In genomic region chr2:234368861-234369261, GRCh38 we compare ENCODE assay signal across 8 cellular contexts.
DNase-seq lines count a peak whose midpoint lies in the region; ATAC-seq, FAIRE-seq and TF ChIP-seq lines count a peak whose summit lies in the region.

No MANE protein-coding gene starts in this region.

- no peak for TF ChIP-seq CTCF in GM23338 (conservative IDR thresholded peaks at IDR 0.05; ENCODE audit: low read depth in 2 of 2)
- no peak for TF ChIP-seq CTCF in MCF 10A (IDR thresholded peaks at IDR 0.05; ENCODE audit: unreplicated experiment)
- no peak for TF ChIP-seq CTCF in gastrocnemius medialis (IDR thresholded peaks at IDR 0.05 in 4 of 5, conservative IDR thresholded peaks at IDR 0.05 in 1 of 5)
- no peak for TF ChIP-seq CTCF in HepG2 (CRISPR knock-in tag; IDR thresholded peaks at IDR 0.05)

- H3K27ac Mint-ChIP-seq in GM23338 (no peak overlapping the region), T-cell (peak overlapping the region; percentile 94 to 96), MCF 10A (ENCODE audit: low read depth, unreplicated experiment) (peak overlapping the region; percentile 28)

- no peak for TF ChIP-seq RAD21 in HepG2 (CRISPR knock-in tag; IDR thresholded peaks at IDR 0.05)

- DNase-seq in GM23338 (ENCODE audit: low spot score) (no peak), T-cell (peak in 22 of 34 experiments; percentile 7 to 58 (median 28)), MCF 10A (ENCODE audit: unreplicated experiment) (peak; percentile 50), gastrocnemius medialis (peak; percentile 13 to 29), hippocampal formation (lab: John Stamatoyannopoulos, UW) (no peak), HepG2 (ENCODE audit: low spot score) (no peak), NCI-H82 treated with DMSO at 0.1 percent for 48 hours (lab: John Stamatoyannopoulos, UW; ENCODE audit: unreplicated experiment) (no peak), SW 1271 (lab: John Stamatoyannopoulos, UW) (no peak)

- TF ChIP-seq EP300 in HepG2 (IDR thresholded peaks at IDR 0.05; ENCODE audit: low read depth in 2 of 2, low read length in 2 of 2) (no peak), HepG2 (CRISPR knock-in tag; IDR thresholded peaks at IDR 0.05; ENCODE audit: borderline replicate concordance) (no peak)

- ATAC-seq in GM23338 (peak; percentile 80), T-cell (replicated peaks in 1 of 4) (peak; percentile 79 to 93 (median 90)), gastrocnemius medialis (peak; percentile 53 to 86), HepG2 (no peak)

- H3K9me3 ChIP-seq in gastrocnemius medialis, result no peaks in the 10 kb centered on the region
- H3K9me3 ChIP-seq in HepG2 (ENCODE audit: low read length), result no peaks in the 10 kb centered on the region

- H3K27ac ChIP-seq in GM23338 (ENCODE audit: low read depth), result no peak overlapping the region
- H3K27ac ChIP-seq in gastrocnemius medialis, result peak overlapping the region in 1 of 4 donors; percentile 64
- no peak overlapping the region for H3K27ac ChIP-seq in HepG2 (ENCODE audit: extremely low read length, insufficient read depth, low read length)

- H3F3A ChIP-seq in GM23338 (replicated peaks; ENCODE audit: low read depth), result no peaks in the 10 kb centered on the region

- H3K4me3 Mint-ChIP-seq in GM23338 (no peak overlapping the region), T-cell (peak overlapping the region in 1 of 3 donors; percentile 75), MCF 10A (ENCODE audit: unreplicated experiment) (no peak overlapping the region)

- H3K9ac ChIP-seq in HepG2 (ENCODE audit: insufficient read depth, low read depth, low read length), result no peak overlapping the region

- WGBS in HepG2 (ENCODE audit: low lambda C conversion rate), result 0% methylated on average over 1 of the region's 1 CpG

- FAIRE-seq in HepG2 (lab: Jason Lieb, UNC), result no peak

- TF ChIP-seq POLR2A in gastrocnemius medialis (IDR thresholded peaks at IDR 0.05), result no peak
- TF ChIP-seq POLR2A in HepG2 (IDR thresholded peaks at IDR 0.05; ENCODE audit: insufficient read depth in 1 of 2, low read depth in 2 of 2, low read length in 2 of 2), result no peak

- BruUV-seq in MCF 10A (replicated peaks; lab: Mats Ljungman, UMichigan), result no TSS peak
- no TSS peak for BruUV-seq in HepG2 (replicated peaks; lab: Mats Ljungman, UMichigan)

- H3K36me3 ChIP-seq in GM23338 (ENCODE audit: insufficient read depth), result no peaks in the 10 kb centered on the region
- no peaks in the 10 kb centered on the region for H3K36me3 ChIP-seq in gastrocnemius medialis
- no peaks in the 10 kb centered on the region for H3K36me3 ChIP-seq in HepG2 (replicated peaks in 1 of 2; ENCODE audit: control insufficient read depth in 1 of 2, insufficient read depth in 2 of 2, low read length in 2 of 2)

- H3K4me2 ChIP-seq in GM23338 (no peak overlapping the region), HepG2 (ENCODE audit: low read depth, low read length) (no peak overlapping the region)

- H3K79me2 ChIP-seq in GM23338 (replicated peaks; ENCODE audit: insufficient read depth), result no peaks in the 10 kb centered on the region
- no peaks in the 10 kb centered on the region for H3K79me2 ChIP-seq in HepG2 (ENCODE audit: insufficient read depth, low read length)

- in situ Hi-C loops in gastrocnemius medialis (cut with MboI; ENCODE audit: low sequenced_read_pairs in 4 of 4) (no loop called here), HepG2 (cut with HindIII; ENCODE audit: extremely low pct_ligation_motif_present, low pct_unique_long_range_greater_than_20kb) (no loop called here)

- H3K27me3 ChIP-seq in GM23338 (ENCODE audit: insufficient read depth), result no peaks in the 10 kb centered on the region
- no peaks in the 10 kb centered on the region for H3K27me3 ChIP-seq in gastrocnemius medialis
- no peaks in the 10 kb centered on the region for H3K27me3 ChIP-seq in HepG2 (ENCODE audit: control insufficient read depth in 1 of 2, insufficient read depth in 2 of 2, low read length in 2 of 2)

- H3K4me3 ChIP-seq in GM23338 (no peak overlapping the region), gastrocnemius medialis (no peak overlapping the region), HepG2 (replicated peaks in 1 of 3; ENCODE audit: insufficient read depth in 1 of 3, low read depth in 2 of 3, low read length in 3 of 3) (no peak overlapping the region)

- H3K4me1 Mint-ChIP-seq in GM23338 (peaks cover 24% of the 10 kb centered on the region), T-cell (peaks cover 75 to 78% (median 76%) of the 10 kb centered on the region in 3 donors), MCF 10A (ENCODE audit: insufficient read depth, unreplicated experiment) (peaks cover 13% of the 10 kb centered on the region)

- H3K27me3 Mint-ChIP-seq in GM23338 (ENCODE audit: insufficient read depth, low read depth, poor library complexity), result no peaks in the 10 kb centered on the region
- H3K27me3 Mint-ChIP-seq in T-cell, result no peaks in the 10 kb centered on the region
- H3K27me3 Mint-ChIP-seq in MCF 10A (ENCODE audit: insufficient read depth, unreplicated experiment), result no peaks in the 10 kb centered on the region

- H2AFZ ChIP-seq in GM23338, result no peak overlapping the region
- H2AFZ ChIP-seq in HepG2 (ENCODE audit: low read length), result no peak overlapping the region

- H3K36me3 Mint-ChIP-seq in GM23338 (ENCODE audit: low read depth) (no peaks in the 10 kb centered on the region), T-cell (no peaks in the 10 kb centered on the region), MCF 10A (ENCODE audit: insufficient read depth, unreplicated experiment) (no peaks in the 10 kb centered on the region)

- H4K20me1 ChIP-seq in GM23338 (replicated peaks; ENCODE audit: insufficient read depth) (no peaks in the 10 kb centered on the region), HepG2 (ENCODE audit: insufficient read depth, low read length) (no peaks in the 10 kb centered on the region)

- intact Hi-C loops in MCF 10A (cut with micrococcal nuclease), result no loop called here
- intact Hi-C loops in gastrocnemius medialis (cut with DNase I; ENCODE audit: low total_unique reads), result no loop called here
- intact Hi-C loops in HepG2 (cut with micrococcal nuclease; ENCODE audit: unreplicated experiment), result no loop called here

- H3K9me3 Mint-ChIP-seq in GM23338 (no peaks in the 10 kb centered on the region), T-cell (no peaks in the 10 kb centered on the region), MCF 10A (ENCODE audit: unreplicated experiment) (no peaks in the 10 kb centered on the region)

- POLR2A ChIA-PET in T-cell (lab: Charles Lee) (interaction anchor here in 1 of 2 donors (0.6 to 0.8 kb wide), 5 partner anchors 29 to 128 kb away, joined by 3 to 6 read pairs (median 3); partner anchors contain the start of gene ARL4C), MCF 10A (lab: Yijun Ruan, JAX) (interaction anchor here (0.7 to 3.6 kb wide), 12 partner anchors 9 to 128 kb away, joined by 3 to 17 read pairs (median 4); partner anchors contain the start of gene ARL4C), HepG2 (lab: Yijun Ruan, JAX) (interaction anchor here (0.6 kb wide), 1 partner anchor 340 kb away, joined by 3 read pairs; no protein-coding TSS in a partner anchor)

- peaks cover 5% of the 10 kb centered on the region; the same call in 1 of the 2 replicates for H3K9me2 ChIP-seq in GM23338 (ENCODE audit: insufficient read depth)

- CTCF ChIA-PET in T-cell (lab: Charles Lee), result interaction anchor here (0.6 to 1.6 kb wide), 4 partner anchors 86 to 232 kb away, joined by 4 to 6 read pairs (median 5); no protein-coding TSS in a partner anchor
- CTCF ChIA-PET in MCF 10A (lab: Yijun Ruan, JAX), result interaction anchor here (0.6 kb wide), 1 partner anchor 748 kb away, joined by 4 read pairs; no protein-coding TSS in a partner anchor
- CTCF ChIA-PET in HepG2 (lab: Yijun Ruan, JAX; ENCODE audit: low intra/inter-chr PET ratio, low total read pairs), result no interaction called here

- peaks cover 9% of the 10 kb centered on the region for H3K4me1 ChIP-seq in GM23338 (ENCODE audit: insufficient read depth)
- no peaks in the 10 kb centered on the region for H3K4me1 ChIP-seq in gastrocnemius medialis
- peaks cover 6% of the 10 kb centered on the region for H3K4me1 ChIP-seq in HepG2 (ENCODE audit: insufficient read depth, low read length)

TF ChIP-seq in GM23338, 12 proteins besides CTCF, POLR2A, EP300 and RAD21 (continues in another document):
- no peak for TF ChIP-seq EZH2 (IDR thresholded peaks at IDR 0.05; ENCODE audit: low read depth, unreplicated experiment)
- TF ChIP-seq POLR2AphosphoS5 (IDR thresholded peaks at IDR 0.05; ENCODE audit: low read depth), result no peak
- no peak for TF ChIP-seq CREB1 (CRISPR knock-in tag; IDR thresholded peaks at IDR 0.05; ENCODE audit: low read depth)
- no peak for TF ChIP-seq ZNF114 (CRISPR knock-in tag; IDR thresholded peaks at IDR 0.05)
- TF ChIP-seq, protein P1, sequence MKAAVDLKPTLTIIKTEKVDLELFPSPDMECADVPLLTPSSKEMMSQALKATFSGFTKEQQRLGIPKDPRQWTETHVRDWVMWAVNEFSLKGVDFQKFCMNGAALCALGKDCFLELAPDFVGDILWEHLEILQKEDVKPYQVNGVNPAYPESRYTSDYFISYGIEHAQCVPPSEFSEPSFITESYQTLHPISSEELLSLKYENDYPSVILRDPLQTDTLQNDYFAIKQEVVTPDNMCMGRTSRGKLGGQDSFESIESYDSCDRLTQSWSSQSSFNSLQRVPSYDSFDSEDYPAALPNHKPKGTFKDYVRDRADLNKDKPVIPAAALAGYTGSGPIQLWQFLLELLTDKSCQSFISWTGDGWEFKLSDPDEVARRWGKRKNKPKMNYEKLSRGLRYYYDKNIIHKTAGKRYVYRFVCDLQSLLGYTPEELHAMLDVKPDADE (IDR thresholded peaks at IDR 0.05), result no peak
- TF ChIP-seq EZH2phosphoT487 (IDR thresholded peaks at IDR 0.05; ENCODE audit: unreplicated experiment), result no peak

TF ChIP-seq in HepG2, 621 proteins besides CTCF, POLR2A, EP300 and RAD21 (continues in another document):
- TF ChIP-seq AGO2 (optimal IDR thresholded peaks at IDR 0.05; ENCODE audit: low read depth, low read length), result no peak

Comparison
In these comparisons a context has a peak if more than half of its experiments do, and no peak if none do; other contexts are left out.
1. DNase-seq: peak in T-cell (22 of 34), MCF 10A (single experiment) and gastrocnemius medialis (2 of 2); none in GM23338 (single experiment), hippocampal formation (0 of 2), HepG2 (single experiment), NCI-H82 treated with DMSO at 0.1 percent for 48 hours (single experiment) and SW 1271 (0 of 2).